2 cellular contexts compared by ENCODE assay signal in genomic region chr13:41954226-41954625, GRCh38.
TF ChIP-seq lines count a peak whose summit lies in the region.

No MANE protein-coding gene starts in this region.

TF ChIP-seq in GM12891, 5 proteins besides CTCF, POLR2A, EP300 and RAD21:
- no peak for TF ChIP-seq TAF1 (IDR thresholded peaks at IDR 0.05; ENCODE audit: low read depth, low read length)
- no peak for TF ChIP-seq POU2F2 (IDR thresholded peaks at IDR 0.05; ENCODE audit: low read depth, low read length)
- no peak for TF ChIP-seq SPI1 (IDR thresholded peaks at IDR 0.05; ENCODE audit: low read depth, low read length)
- no peak for TF ChIP-seq POLR2AphosphoS5 (IDR thresholded peaks at IDR 0.05; ENCODE audit: low read depth, low read length)
- no peak for TF ChIP-seq PAX5 (IDR thresholded peaks at IDR 0.05; ENCODE audit: insufficient read depth, low read length, severe bottlenecking)

TF ChIP-seq in K562, 482 proteins besides CTCF, POLR2A, EP300 and RAD21:
- TF ChIP-seq THRA (IDR thresholded peaks at IDR 0.05): no peak
- TF ChIP-seq SMARCA4 (IDR thresholded peaks at IDR 0.05): 0 out of 2 replicates have a peak, but pooled peaks have one; percentile 31
- no peak for TF ChIP-seq JUND (IDR thresholded peaks at IDR 0.05; ENCODE audit: borderline replicate concordance, low read depth, low read length)
- TF ChIP-seq JUND (tag; IDR thresholded peaks at IDR 0.05; ENCODE audit: borderline replicate concordance, low read depth, low read length): peak; percentile 34; the same call in 1 of the 3 replicates
- peak; percentile 97 for TF ChIP-seq HMBOX1 (IDR thresholded peaks at IDR 0.05)
- 0 out of 2 replicates have a peak, but pooled peaks have one; percentile 34 for TF ChIP-seq FOSL1 (tag; conservative IDR thresholded peaks at IDR 0.05)
- TF ChIP-seq ARID1B (IDR thresholded peaks at IDR 0.05): peak; percentile 53; the same call in 1 of the 2 replicates
- TF ChIP-seq DPF2 (IDR thresholded peaks at IDR 0.05): peak; percentile 59; the same call in 1 of the 2 replicates
- no peak for TF ChIP-seq CREB3 (tag; conservative IDR thresholded peaks at IDR 0.05; ENCODE audit: low read depth)
TF ChIP-seq in K562: peak in this region for 6.
